In genomic region chr14:32620724-32621123, GRCh38 we compare ENCODE assay signal across 1 cellular context.
TF ChIP-seq lines count a peak whose summit lies in the region.

No MANE protein-coding gene starts in this region.

TF ChIP-seq in HepG2, 621 proteins besides CTCF, POLR2A, EP300 and RAD21:
- TF ChIP-seq ARID3A (IDR thresholded peaks at IDR 0.05; ENCODE audit: low read depth, low read length) = no peak
- TF ChIP-seq, protein P1, sequence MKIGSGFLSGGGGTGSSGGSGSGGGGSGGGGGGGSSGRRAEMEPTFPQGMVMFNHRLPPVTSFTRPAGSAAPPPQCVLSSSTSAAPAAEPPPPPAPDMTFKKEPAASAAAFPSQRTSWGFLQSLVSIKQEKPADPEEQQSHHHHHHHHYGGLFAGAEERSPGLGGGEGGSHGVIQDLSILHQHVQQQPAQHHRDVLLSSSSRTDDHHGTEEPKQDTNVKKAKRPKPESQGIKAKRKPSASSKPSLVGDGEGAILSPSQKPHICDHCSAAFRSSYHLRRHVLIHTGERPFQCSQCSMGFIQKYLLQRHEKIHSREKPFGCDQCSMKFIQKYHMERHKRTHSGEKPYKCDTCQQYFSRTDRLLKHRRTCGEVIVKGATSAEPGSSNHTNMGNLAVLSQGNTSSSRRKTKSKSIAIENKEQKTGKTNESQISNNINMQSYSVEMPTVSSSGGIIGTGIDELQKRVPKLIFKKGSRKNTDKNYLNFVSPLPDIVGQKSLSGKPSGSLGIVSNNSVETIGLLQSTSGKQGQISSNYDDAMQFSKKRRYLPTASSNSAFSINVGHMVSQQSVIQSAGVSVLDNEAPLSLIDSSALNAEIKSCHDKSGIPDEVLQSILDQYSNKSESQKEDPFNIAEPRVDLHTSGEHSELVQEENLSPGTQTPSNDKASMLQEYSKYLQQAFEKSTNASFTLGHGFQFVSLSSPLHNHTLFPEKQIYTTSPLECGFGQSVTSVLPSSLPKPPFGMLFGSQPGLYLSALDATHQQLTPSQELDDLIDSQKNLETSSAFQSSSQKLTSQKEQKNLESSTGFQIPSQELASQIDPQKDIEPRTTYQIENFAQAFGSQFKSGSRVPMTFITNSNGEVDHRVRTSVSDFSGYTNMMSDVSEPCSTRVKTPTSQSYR (CRISPR knock-in tag; IDR thresholded peaks at IDR 0.05; ENCODE audit: borderline replicate concordance) = no peak
- TF ChIP-seq YY1 (IDR thresholded peaks at IDR 0.05; ENCODE audit: insufficient read depth, insufficient replicate concordance, low read depth, low read length) = no peak
- TF ChIP-seq ZIK1 (CRISPR knock-in tag; IDR thresholded peaks at IDR 0.05; ENCODE audit: borderline replicate concordance, low read depth) = no peak
- TF ChIP-seq, protein P2, sequence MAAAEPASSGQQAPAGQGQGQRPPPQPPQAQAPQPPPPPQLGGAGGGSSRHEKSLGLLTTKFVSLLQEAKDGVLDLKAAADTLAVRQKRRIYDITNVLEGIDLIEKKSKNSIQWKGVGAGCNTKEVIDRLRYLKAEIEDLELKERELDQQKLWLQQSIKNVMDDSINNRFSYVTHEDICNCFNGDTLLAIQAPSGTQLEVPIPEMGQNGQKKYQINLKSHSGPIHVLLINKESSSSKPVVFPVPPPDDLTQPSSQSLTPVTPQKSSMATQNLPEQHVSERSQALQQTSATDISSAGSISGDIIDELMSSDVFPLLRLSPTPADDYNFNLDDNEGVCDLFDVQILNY (CRISPR knock-in tag; conservative IDR thresholded peaks at IDR 0.05) = no peak
- no peak for TF ChIP-seq BRD4 (CRISPR knock-in tag; IDR thresholded peaks at IDR 0.05)
- no peak for TF ChIP-seq PHF5A (CRISPR knock-in tag; IDR thresholded peaks at IDR 0.05; ENCODE audit: low read depth, unreplicated experiment)
- TF ChIP-seq NFE2L1 (CRISPR knock-in tag; IDR thresholded peaks at IDR 0.05; ENCODE audit: borderline replicate concordance) = no peak
- no peak for TF ChIP-seq DMTF1 (CRISPR knock-in tag; IDR thresholded peaks at IDR 0.05)
- no peak for TF ChIP-seq ZNF136 (CRISPR knock-in tag; IDR thresholded peaks at IDR 0.05; ENCODE audit: low read depth)
- no peak for TF ChIP-seq HOXA5 (CRISPR knock-in tag; IDR thresholded peaks at IDR 0.05)
- TF ChIP-seq PHB2 (IDR thresholded peaks at IDR 0.05; ENCODE audit: partially characterized antibody) = no peak
- TF ChIP-seq MEF2D (CRISPR knock-in tag; IDR thresholded peaks at IDR 0.05) = no peak
